In genomic region chr2:216539791-216540241, GRCh38 we compare ENCODE assay signal across 9 cellular contexts. TPM values are rescaled to one million over a fixed set of nuclear protein-coding genes. Genes with fewer than 3 reads are reported as not detected.
DNase-seq lines count a peak whose midpoint lies in the region; ATAC-seq and TF ChIP-seq lines count a peak whose summit lies in the region.
"Had no signal": no experiment of that assay in that cellular context is flagged by ENCODE, and none has a peak within 500 bp of the region (broad histone marks: within the 10 kb centered on the region; RNA-seq: fewer than 3 reads in every experiment).

No MANE protein-coding gene starts in this region.

- TF ChIP-seq CTCF in GM13977 (IDR thresholded peaks at IDR 0.05; ENCODE audit: extremely low read depth, insufficient read depth, missing control alignments) (no peak), ascending aorta (IDR thresholded peaks at IDR 0.05) (no peak), mucosa of descending colon (IDR thresholded peaks at IDR 0.05) (no peak)

- in situ Hi-C loops in GM13977 (cut with MboI; ENCODE audit: low pct_unique_long_range_greater_than_20kb, low sequenced_read_pairs, unreplicated experiment), result no loop called here

- H3K27me3 ChIP-seq in ascending aorta, result no peaks in the 10 kb centered on the region

- peak; percentile 38 for DNase-seq in GM13977 (ENCODE audit: low spot score)
- DNase-seq in LoVo (ENCODE audit: low spot score), result peak; percentile 36
- peak in 1 of 2 donors; percentile 80 for DNase-seq in ascending aorta (ENCODE audit: low spot score in 2 of 2)
- DNase-seq in mucosa of descending colon, result peak; percentile 66 to 82 (median 77)
- no peak for DNase-seq in HT-29 (ENCODE audit: low spot score)
- DNase-seq in AML-193 (lab: John Stamatoyannopoulos, UW), result no peak
- DNase-seq in stimulated activated CD4-positive, alpha-beta T cell treated with anti-CD3 and anti-CD28 coated beads, Interleukin-4, amount 100 ng/mL, for 4 hours, result no peak
- no peak for DNase-seq in Ammon's horn (ENCODE audit: low spot score)
- DNase-seq: activated CD4-positive, alpha-beta T cell treated with anti-CD3 and anti-CD28 coated beads for 36 hours had no signal

- H3K4me3 ChIP-seq in ascending aorta, result no peak overlapping the region
- no peak overlapping the region for H3K4me3 ChIP-seq in mucosa of descending colon

- intact Hi-C loops in ascending aorta (cut with DNase I), result no loop called here
- intact Hi-C loops in mucosa of descending colon (cut with DNase I, micrococcal nuclease), result no loop called here

- peak overlapping the region; percentile 76 to 87 for H3K27ac ChIP-seq in ascending aorta

- H3K36me3 ChIP-seq in ascending aorta (no peaks in the 10 kb centered on the region), mucosa of descending colon (ENCODE audit: low read depth) (no peaks in the 10 kb centered on the region)

- ATAC-seq in mucosa of descending colon, result peak; percentile 93
- ATAC-seq: activated CD4-positive, alpha-beta T cell treated with anti-CD3 and anti-CD28 coated beads for 36 hours had no signal

- H3K4me1 ChIP-seq in ascending aorta, result peaks cover 29 to 37% of the 10 kb centered on the region in 2 donors
- H3K4me1 ChIP-seq in mucosa of descending colon (ENCODE audit: low read depth), result peaks cover 7% of the 10 kb centered on the region

- H3K9me3 ChIP-seq in ascending aorta (no peaks in the 10 kb centered on the region), mucosa of descending colon (no peaks in the 10 kb centered on the region)

RNA-seq across cellular contexts. Expression of gene RPL37A, which starts 41.2 kb away (rescaled TPM):
- total RNA-seq in ascending aorta, result 493 TPM
- total RNA-seq in mucosa of descending colon, result 1,000 to 10,000 TPM; 1,908 to 2,059 (median 1,949) TPM
- 2,133 and 2,247 TPM in 2 replicates for total RNA-seq in HT-29 (2014; rRNA removed; shearing (Covaris generic))

Comparison
In these comparisons a context has a peak if more than half of its experiments do, and no peak if none do; other contexts are left out.
1. DNase-seq: peak in GM13977 (single experiment), LoVo (single experiment) and mucosa of descending colon (3 of 3); none in HT-29 (single experiment), AML-193 (0 of 2), stimulated activated CD4-positive, alpha-beta T cell treated with anti-CD3 and anti-CD28 coated beads, Interleukin-4, amount 100 ng/mL, for 4 hours (0 of 2) and Ammon's horn (single experiment).